16 cellular contexts compared by ENCODE assay signal in genomic region chr14:69812725-69813124, GRCh38. TPM values are rescaled to one million over a fixed set of nuclear protein-coding genes. Genes with fewer than 3 reads are reported as not detected.
DNase-seq lines count a peak whose midpoint lies in the region; ATAC-seq, FAIRE-seq and TF ChIP-seq lines count a peak whose summit lies in the region.
"Had no signal": no experiment of that assay in that cellular context is flagged by ENCODE, and none has a peak within 500 bp of the region (broad histone marks: within the 10 kb centered on the region; RNA-seq: fewer than 3 reads in every experiment).

No MANE protein-coding gene starts in this region.

- no peak for ATAC-seq in heart right ventricle

- H3K27ac ChIP-seq in WERI-Rb-1, result no peak overlapping the region
- no peak overlapping the region for H3K27ac ChIP-seq in heart right ventricle

- H3K4me3 ChIP-seq in WERI-Rb-1 (ENCODE audit: low read depth, low read length) (no peak overlapping the region), heart right ventricle (no peak overlapping the region)

- no peak for TF ChIP-seq POLR2A in H54 (IDR thresholded peaks at IDR 0.05; ENCODE audit: low read depth, low read length)

- H3K4me3 Mint-ChIP-seq in type B pancreatic cell, result no peak overlapping the region
- H3K4me3 Mint-ChIP-seq: activated naive CD8-positive, alpha-beta T cell had no signal

- H3K27me3 ChIP-seq in WERI-Rb-1 (ENCODE audit: insufficient read depth, low read depth, severe bottlenecking) (peaks cover 5% of the 10 kb centered on the region), heart right ventricle (peaks cover 0 to 54% (median 25%) of the 10 kb centered on the region in 7 donors)

- TF ChIP-seq CTCF in WERI-Rb-1 (IDR thresholded peaks at IDR 0.05; ENCODE audit: low read depth, low read length) (peak; percentile 44), type B pancreatic cell (conservative IDR thresholded peaks at IDR 0.05) (peak; percentile 62), heart right ventricle (IDR thresholded peaks at IDR 0.05) (no peak)

- peak; percentile 13 for DNase-seq in SIG-M5 treated with dmso at 0.1 percent for 504 hours (lab: John Stamatoyannopoulos, UW; ENCODE audit: unreplicated experiment)
- DNase-seq in SIG-M5 (lab: John Stamatoyannopoulos, UW), result no peak
- peak; percentile 16 for DNase-seq in NCI-H1694 (lab: John Stamatoyannopoulos, UW)
- DNase-seq in WERI-Rb-1, result peak; percentile 28
- DNase-seq in type B pancreatic cell (ENCODE audit: extremely low spot score, unreplicated experiment), result no peak
- no peak for DNase-seq in stimulated activated CD4-positive, alpha-beta T cell treated with anti-CD3 and anti-CD28 coated beads, Interleukin-2, amount 100 ng/mL, for 24 hours
- no peak for DNase-seq in heart right ventricle
- DNase-seq in H54 (ENCODE audit: insufficient read length, low spot score), result no peak
- DNase-seq: effector memory CD4-positive, alpha-beta T cell; foreskin melanocyte; NCI-H1436; NK-92 treated with Interleukin-12 subunit alpha and Interleukin-12 subunit beta, amount 100 ng/mL, for 24 hours; stimulated activated CD4-positive, alpha-beta T cell treated with anti-CD3 and anti-CD28 coated beads, Interleukin-12 subunit alpha, Interleukin-12 subunit beta, amount 100 ng/mL, for 4 hours; substantia nigra had no signal

- no peak for FAIRE-seq in H54 (lab: Jason Lieb, UNC)

- no peaks in the 10 kb centered on the region for H3K9me3 ChIP-seq in WERI-Rb-1 (ENCODE audit: severe bottlenecking)
- no peaks in the 10 kb centered on the region for H3K9me3 ChIP-seq in heart right ventricle

- H3K27me3 Mint-ChIP-seq in type B pancreatic cell, result no peaks in the 10 kb centered on the region
- H3K27me3 Mint-ChIP-seq: activated naive CD8-positive, alpha-beta T cell had no signal

- intact Hi-C loops in heart right ventricle (cut with DNase I), result loop anchor here in 2 of 10 donors (10.0 kb wide), 2 partner anchors 502 to 1002 kb away; no protein-coding TSS in a partner anchor

- peaks cover 8% of the 10 kb centered on the region for H3K4me1 Mint-ChIP-seq in type B pancreatic cell (ENCODE audit: unreplicated experiment)

- H3K27ac Mint-ChIP-seq in type B pancreatic cell, result no peak overlapping the region
- H3K27ac Mint-ChIP-seq: activated naive CD8-positive, alpha-beta T cell had no signal

- no peaks in the 10 kb centered on the region for H3K36me3 ChIP-seq in WERI-Rb-1
- H3K36me3 ChIP-seq in heart right ventricle, result no peaks in the 10 kb centered on the region

- H3K36me3 Mint-ChIP-seq in type B pancreatic cell, result no peaks in the 10 kb centered on the region
- H3K36me3 Mint-ChIP-seq: activated naive CD8-positive, alpha-beta T cell had no signal

- 76 to 80% methylated on average over 9 of the region's 9 CpGs for WGBS in heart right ventricle, 2 donors

- no peaks in the 10 kb centered on the region for H3K4me1 ChIP-seq in heart right ventricle

- no peaks in the 10 kb centered on the region for H3K9me3 Mint-ChIP-seq in type B pancreatic cell

RNA-seq across cellular contexts. Expression of gene SLC10A1, which starts 15.7 kb away (rescaled TPM):
- total RNA-seq in type B pancreatic cell (ENCODE audit: low replicate concordance) (not detected in 2 replicates), heart right ventricle (not detected)
- not detected for polyA plus RNA-seq in heart right ventricle
- total RNA-seq: cardiac septum had no signal

RNA-seq across cellular contexts. Expression of gene SRSF5, which starts 45.8 kb away (rescaled TPM):
- total RNA-seq in type B pancreatic cell (ENCODE audit: low replicate concordance) (388 and 417 TPM in 2 replicates), heart right ventricle (100 to 1,000 TPM; 149 to 221 (median 173) TPM)
- polyA plus RNA-seq in heart right ventricle, result 100 to 1,000 TPM; 135 to 310 TPM

Comparison
In these comparisons a context has a peak if more than half of its experiments do, and no peak if none do; other contexts are left out.
1. DNase-seq: peak in SIG-M5 treated with dmso at 0.1 percent for 504 hours (single experiment), NCI-H1694 (single experiment) and WERI-Rb-1 (single experiment); none in SIG-M5 (single experiment), type B pancreatic cell (single experiment), stimulated activated CD4-positive, alpha-beta T cell treated with anti-CD3 and anti-CD28 coated beads, Interleukin-2, amount 100 ng/mL, for 24 hours (0 of 2), heart right ventricle (0 of 2) and H54 (single experiment).
2. CTCF ChIP-seq: peak in WERI-Rb-1 (single experiment) and type B pancreatic cell (single experiment); none in heart right ventricle (0 of 9).